ENCODE assay signal across 18 cellular contexts in genomic region chr4:102505708-102506107, GRCh38. TPM values are rescaled to one million over a fixed set of nuclear protein-coding genes. Genes with fewer than 3 reads are reported as not detected.
DNase-seq lines count a peak whose midpoint lies in the region; ATAC-seq, FAIRE-seq and TF ChIP-seq lines count a peak whose summit lies in the region.
"Had no signal": no experiment of that assay in that cellular context is flagged by ENCODE, and none has a peak within 500 bp of the region (broad histone marks: within the 10 kb centered on the region; RNA-seq: fewer than 3 reads in every experiment).

No MANE protein-coding gene starts in this region.

- no TSS peak for BruUV-seq in HepG2 (replicated peaks; lab: Mats Ljungman, UMichigan)
- no TSS peak for BruUV-seq in GM12878 (replicated peaks; lab: Mats Ljungman, UMichigan)

- H3K4ac ChIP-seq in mesenchymal stem cell (ENCODE audit: low read depth in 1 of 2, low read length in 2 of 2): no peak overlapping the region

- H3K4me3 ChIP-seq in HepG2 (replicated peaks in 1 of 3; ENCODE audit: insufficient read depth in 1 of 3, low read depth in 2 of 3, low read length in 3 of 3) (no peak overlapping the region), right lobe of liver (no peak overlapping the region), HEK293 (ENCODE audit: low read depth, low read length) (no peak overlapping the region), GM12878 (peak overlapping the region; percentile 26), tibial nerve (no peak overlapping the region), mesenchymal stem cell (ENCODE audit: insufficient read depth in 1 of 2, low read depth in 1 of 2, low read length in 2 of 2) (no peak overlapping the region)
- H3K4me3 ChIP-seq: GM23338, K562, PC-9 had no signal

- no peak overlapping the region for H4K91ac ChIP-seq in mesenchymal stem cell (ENCODE audit: low read length)

- H2BK5ac ChIP-seq in mesenchymal stem cell (ENCODE audit: low read depth, low read length, poor library complexity, severe bottlenecking): no peak overlapping the region

- H3K27me3 ChIP-seq in HepG2 (ENCODE audit: control insufficient read depth in 1 of 2, insufficient read depth in 2 of 2, low read length in 2 of 2) (no peaks in the 10 kb centered on the region), right lobe of liver (no peaks in the 10 kb centered on the region), GM12878 (replicated peaks in 1 of 2; ENCODE audit: control insufficient read depth in 2 of 2, insufficient read depth in 2 of 2, low read length in 1 of 2) (no peaks in the 10 kb centered on the region), tibial nerve (no peaks in the 10 kb centered on the region), mesenchymal stem cell (ENCODE audit: control insufficient read depth in 1 of 2, insufficient read depth in 1 of 2, low read length in 2 of 2) (no peaks in the 10 kb centered on the region)

- no peak overlapping the region for H4K8ac ChIP-seq in mesenchymal stem cell (ENCODE audit: low read length)

- TF ChIP-seq EP300 in HepG2 (IDR thresholded peaks at IDR 0.05; ENCODE audit: low read depth in 2 of 2, low read length in 2 of 2) (no peak), HepG2 (CRISPR knock-in tag; IDR thresholded peaks at IDR 0.05; ENCODE audit: borderline replicate concordance) (no peak), GM12878 (IDR thresholded peaks at IDR 0.05; ENCODE audit: borderline replicate concordance in 1 of 2, control insufficient read depth in 1 of 2, low read depth in 2 of 2, low read length in 2 of 2) (no peak), tibial nerve (IDR thresholded peaks at IDR 0.05) (no peak)

- RAD21 ChIA-PET in GM12878 (lab: Charles Lee; ENCODE audit: unreplicated experiment): interaction anchor here (0.7 to 1.1 kb wide), 4 partner anchors 24 to 111 kb away, joined by 3 to 4 read pairs (median 4); no protein-coding TSS in a partner anchor

- H4K20me1 ChIP-seq in HepG2 (ENCODE audit: insufficient read depth, low read length): no peaks in the 10 kb centered on the region
- no peaks in the 10 kb centered on the region for H4K20me1 ChIP-seq in GM12878 (ENCODE audit: control insufficient read depth, insufficient read depth)

- WGBS in HepG2 (ENCODE audit: low lambda C conversion rate): 88% methylated on average over 2 of the region's 2 CpGs
- WGBS in right lobe of liver (ENCODE audit: insufficient coverage, low coverage, low lambda C conversion rate, missing lambda C conversion rate): 48% methylated on average over 2 of the region's 2 CpGs
- 43% methylated on average over 2 of the region's 2 CpGs for WGBS in GM12878 (ENCODE audit: insufficient coverage, insufficient replicate concordance, low lambda C conversion rate, missing lambda C conversion rate)
- 49 to 51% methylated on average over 2 of the region's 2 CpGs for WGBS in tibial nerve, 2 donors
- WGBS in mesenchymal stem cell: 90% methylated on average over 1 of the region's 2 CpGs

- no peak for TF ChIP-seq RAD21 in HepG2 (CRISPR knock-in tag; IDR thresholded peaks at IDR 0.05)
- no peak for TF ChIP-seq RAD21 in GM12878 (IDR thresholded peaks at IDR 0.05; ENCODE audit: insufficient read depth, low read depth, low read length)

- H3K27ac ChIP-seq in HepG2 (ENCODE audit: extremely low read length, insufficient read depth, low read length): no peak overlapping the region
- H3K27ac ChIP-seq in right lobe of liver: no peak overlapping the region
- H3K27ac ChIP-seq in HEK293 (ENCODE audit: extremely low read depth, low read depth, low read length): no peak overlapping the region
- H3K27ac ChIP-seq in GM12878 (ENCODE audit: control insufficient read depth, insufficient read depth): no peak overlapping the region; the same call in 1 of the 2 replicates
- peak overlapping the region in 3 of 4 donors; percentile 23 to 99 (median 96) for H3K27ac ChIP-seq in tibial nerve
- no peak overlapping the region for H3K27ac ChIP-seq in mesenchymal stem cell (ENCODE audit: low read length, poor library complexity, severe bottlenecking)
- H3K27ac ChIP-seq: PC-9 had no signal

- DNase-seq in HepG2 (ENCODE audit: low spot score) (no peak), right lobe of liver (no peak), GM12878 (ENCODE audit: low read depth, low spot score) (no peak), tibial nerve (ENCODE audit: low spot score in 2 of 2) (no peak), mesenchymal stem cell (no peak), GM12891 (ENCODE audit: insufficient read length, low spot score) (no peak)
- DNase-seq: ACHN, Caco-2, GDM1, HCEC 1CT, NCI-H1417, NCI-H187, NCI-H226, NCI-H524 treated with DMSO at 0.1 percent for 48 hours, PC-9 had no signal

- POLR2A ChIA-PET in HepG2 (lab: Yijun Ruan, JAX) (no interaction called here), HEK293 (lab: Yijun Ruan, JAX) (no interaction called here), GM12878 (lab: Charles Lee) (interaction anchor here (1.1 kb wide), 1 partner anchor 23 kb away, joined by 5 read pairs; no protein-coding TSS in a partner anchor)

- FAIRE-seq in HepG2 (lab: Jason Lieb, UNC): no peak
- no peak for FAIRE-seq in GM12878 (lab: Jason Lieb, UNC)
- no peak for FAIRE-seq in GM12891 (lab: Jason Lieb, UNC)
- FAIRE-seq: K562 had no signal

- peak overlapping the region; percentile 5; the same call in 1 of the 2 replicates for H3K4me2 ChIP-seq in HepG2 (ENCODE audit: low read depth, low read length)
- H3K4me2 ChIP-seq in GM12878 (ENCODE audit: control insufficient read depth, insufficient read depth): peak overlapping the region; percentile 15
- no peak overlapping the region for H3K4me2 ChIP-seq in mesenchymal stem cell (ENCODE audit: low read length, poor library complexity, severe bottlenecking)
- H3K4me2 ChIP-seq: GM23338 had no signal

- no peak overlapping the region for H3K18ac ChIP-seq in mesenchymal stem cell (ENCODE audit: low read depth in 1 of 2, low read length in 2 of 2)

- H2AFZ ChIP-seq in HepG2 (ENCODE audit: low read length): no peak overlapping the region
- H2AFZ ChIP-seq in GM12878 (ENCODE audit: control insufficient read depth, low read depth, low read length): no peak overlapping the region
- no peak overlapping the region for H2AFZ ChIP-seq in mesenchymal stem cell (ENCODE audit: low read depth, low read length)
- H2AFZ ChIP-seq: GM23338, PC-9 had no signal

- H3K79me2 ChIP-seq in HepG2 (ENCODE audit: insufficient read depth, low read length) (peaks cover 83% of the 10 kb centered on the region), GM12878 (ENCODE audit: control insufficient read depth, insufficient read depth, low read length) (peaks cover 91% of the 10 kb centered on the region)

- no peak overlapping the region for H2BK15ac ChIP-seq in mesenchymal stem cell (ENCODE audit: low read depth, poor library complexity, severe bottlenecking)

- intact Hi-C loops in HepG2 (cut with micrococcal nuclease; ENCODE audit: unreplicated experiment) (no loop called here), right lobe of liver (cut with DNase I) (no loop called here), GM12878 (cut with micrococcal nuclease; ENCODE audit: unreplicated experiment) (no loop called here)

- no peak overlapping the region for H3K23ac ChIP-seq in mesenchymal stem cell (ENCODE audit: low read length in 2 of 2)

- no peaks in the 10 kb centered on the region for H3K9me3 ChIP-seq in HepG2 (ENCODE audit: low read length)
- no peaks in the 10 kb centered on the region for H3K9me3 ChIP-seq in right lobe of liver
- no peaks in the 10 kb centered on the region for H3K9me3 ChIP-seq in HEK293 (ENCODE audit: control insufficient read depth, insufficient read depth, low read depth, low read length)
- peaks cover 3% of the 10 kb centered on the region; the same call in 2 of the 3 replicates for H3K9me3 ChIP-seq in GM12878 (replicated peaks; ENCODE audit: control insufficient read depth, insufficient read depth, low read length)
- no peaks in the 10 kb centered on the region for H3K9me3 ChIP-seq in tibial nerve
- H3K9me3 ChIP-seq in mesenchymal stem cell (ENCODE audit: control insufficient read depth, low read length): no peaks in the 10 kb centered on the region
- H3K9me3 ChIP-seq: Caco-2 had no signal

- SMC1A ChIA-PET in GM12878 (lab: Charles Lee; ENCODE audit: uncharacterized antibody, unreplicated experiment): interaction anchor here (0.7 to 2.9 kb wide), 9 partner anchors 14 to 80 kb away, joined by 3 to 10 read pairs (median 4); no protein-coding TSS in a partner anchor

- CTCF ChIA-PET in HepG2 (lab: Yijun Ruan, JAX; ENCODE audit: low intra/inter-chr PET ratio, low total read pairs): no interaction called here
- CTCF ChIA-PET in HEK293 (lab: Yijun Ruan, JAX): no interaction called here
- CTCF ChIA-PET in GM12878 (lab: Yijun Ruan, JAX): interaction anchor here (0.8 to 1.3 kb wide), 5 partner anchors 11 to 50 kb away, joined by 3 to 4 read pairs (median 3); no protein-coding TSS in a partner anchor

- TF ChIP-seq CTCF in HepG2 (CRISPR knock-in tag; IDR thresholded peaks at IDR 0.05) (no peak), right lobe of liver (IDR thresholded peaks at IDR 0.05) (no peak), HEK293 (tag by site-specific recombination; IDR thresholded peaks at IDR 0.05) (no peak), GM12878 (IDR thresholded peaks at IDR 0.05 in 2 of 3, conservative IDR thresholded peaks at IDR 0.05 in 1 of 3; ENCODE audit: control insufficient read depth in 2 of 3, extremely low read depth in 1 of 3, insufficient read depth in 1 of 3, low read depth in 3 of 3, low read length in 3 of 3) (no peak), tibial nerve (IDR thresholded peaks at IDR 0.05) (no peak)

- no peaks in the 10 kb centered on the region for H3K36me3 ChIP-seq in HepG2 (replicated peaks in 1 of 2; ENCODE audit: control insufficient read depth in 1 of 2, insufficient read depth in 2 of 2, low read length in 2 of 2)
- H3K36me3 ChIP-seq in right lobe of liver: no peaks in the 10 kb centered on the region
- no peaks in the 10 kb centered on the region for H3K36me3 ChIP-seq in HEK293 (ENCODE audit: control insufficient read depth in 2 of 2, insufficient read depth in 1 of 2, low read length in 2 of 2)
- peaks cover 0 to 4% of the 10 kb centered on the region in 2 experiments; a peak in 1 of 4 replicates for H3K36me3 ChIP-seq in GM12878 (ENCODE audit: control insufficient read depth in 2 of 2, insufficient read depth in 2 of 2, low read length in 1 of 2)
- H3K36me3 ChIP-seq in tibial nerve: no peaks in the 10 kb centered on the region
- H3K36me3 ChIP-seq in mesenchymal stem cell (ENCODE audit: control insufficient read depth in 1 of 2, insufficient read depth in 2 of 2, low read depth in 1 of 2, low read length in 2 of 2): no peaks in the 10 kb centered on the region

- H2BK12ac ChIP-seq in mesenchymal stem cell (ENCODE audit: low read length in 2 of 2): no peak overlapping the region

- H3K9ac ChIP-seq in HepG2 (ENCODE audit: insufficient read depth, low read depth, low read length) (no peak overlapping the region), GM12878 (ENCODE audit: control insufficient read depth, insufficient read depth, low read length) (no peak overlapping the region; the same call in 1 of the 2 replicates), mesenchymal stem cell (ENCODE audit: low read length) (no peak overlapping the region)

- H3K14ac ChIP-seq in mesenchymal stem cell (ENCODE audit: low read length in 2 of 2): no peak overlapping the region

- ATAC-seq in HepG2: no peak
- ATAC-seq in right lobe of liver: no peak
- ATAC-seq in GM12878: no peak
- ATAC-seq: GM23338, K562 had no signal

- peaks cover 10% of the 10 kb centered on the region for H3K79me1 ChIP-seq in mesenchymal stem cell (replicated peaks; ENCODE audit: low read length, poor library complexity, severe bottlenecking)

- H2BK120ac ChIP-seq in mesenchymal stem cell (ENCODE audit: low read depth, low read length): no peak overlapping the region

- H3K4me1 ChIP-seq in HepG2 (ENCODE audit: insufficient read depth, low read length) (peaks cover 30% of the 10 kb centered on the region), right lobe of liver (peaks cover 0 to 38% (median 14%) of the 10 kb centered on the region in 4 donors), HEK293 (ENCODE audit: control insufficient read depth, insufficient read depth, low read length) (no peaks in the 10 kb centered on the region; the same call in 1 of the 2 replicates), GM12878 (ENCODE audit: control insufficient read depth, insufficient read depth, low read length) (no peaks in the 10 kb centered on the region), tibial nerve (peaks cover 0 to 70% (median 28%) of the 10 kb centered on the region in 4 donors), mesenchymal stem cell (ENCODE audit: control insufficient read depth, insufficient read depth, low read depth, low read length) (peaks cover under 1% of the 10 kb centered on the region)

- in situ Hi-C loops in HepG2 (cut with HindIII; ENCODE audit: extremely low pct_ligation_motif_present, low pct_unique_long_range_greater_than_20kb) (no loop called here), GM12878 (cut with MboI) (no loop called here)

- no peak overlapping the region for H2AK5ac ChIP-seq in mesenchymal stem cell (ENCODE audit: low read length, severe bottlenecking)

- no peak for TF ChIP-seq POLR2A in HepG2 (IDR thresholded peaks at IDR 0.05; ENCODE audit: insufficient read depth in 1 of 2, low read depth in 2 of 2, low read length in 2 of 2)
- no peak for TF ChIP-seq POLR2A in right lobe of liver (IDR thresholded peaks at IDR 0.05)
- no peak for TF ChIP-seq POLR2A in GM12878 (IDR thresholded peaks at IDR 0.05; ENCODE audit: low read depth, low read length)
- TF ChIP-seq POLR2A in tibial nerve (IDR thresholded peaks at IDR 0.05): no peak
- TF ChIP-seq POLR2A in GM12891 (IDR thresholded peaks at IDR 0.05; ENCODE audit: low read depth, low read length): no peak

RNA-seq across cellular contexts. Expression of gene NFKB1, which starts 4.5 kb away (rescaled TPM):
- 31.6 and 37.6 TPM in 2 replicates for total RNA-seq in HepG2 (2016; rRNA removed; fragmentation: Illumina TruSeq; extraction: Trizol)
- 5.7 and 5.8 TPM in 2 replicates for total RNA-seq in HepG2 (2016; cell fraction: cytosol; rRNA removed; fragmentation: Illumina TruSeq; extraction: Trizol; ENCODE audit: low read depth)
- total RNA-seq in HepG2 (2016; cell fraction: insoluble cytoplasmic fraction; rRNA removed; fragmentation: Illumina TruSeq; extraction: Trizol): 32.0 and 36.4 TPM in 2 replicates
- 16.5 and 17.1 TPM in 2 replicates for total RNA-seq in HepG2 (2016; cell fraction: membrane; rRNA removed; fragmentation: Illumina TruSeq; extraction: Trizol)
- 21.7 and 23.1 TPM in 2 replicates for total RNA-seq in HepG2 (2016; cell fraction: nucleus; rRNA removed; fragmentation: Illumina TruSeq; extraction: Trizol)
- polyA plus RNA-seq in HepG2 (2011; rRNA removed): 15.3 and 15.4 TPM in 2 replicates
- polyA plus RNA-seq in HepG2 (2011; cell fraction: cytosol; rRNA removed): 13.4 and 14.7 TPM in 2 replicates
- polyA plus RNA-seq in HepG2 (2011; cell fraction: nucleus; rRNA removed): 13.2 and 14.1 TPM in 2 replicates
- polyA plus RNA-seq in HepG2 (2012): 16.4 TPM in 2 replicates
- 2.1 and 2.3 TPM in 2 replicates for polyA plus RNA-seq in HepG2 (2016; cell fraction: cytosol; fragmentation: Illumina TruSeq; extraction: Trizol; ENCODE audit: low read depth)
- 30.3 and 33.0 TPM in 2 replicates for polyA plus RNA-seq in HepG2 (2016; cell fraction: insoluble cytoplasmic fraction; fragmentation: Illumina TruSeq; extraction: Trizol; ENCODE audit: low read depth)
- polyA plus RNA-seq in HepG2 (2016; cell fraction: membrane; fragmentation: Illumina TruSeq; extraction: Trizol; ENCODE audit: low read depth): 6.8 and 8.3 TPM in 2 replicates
- 20.3 and 23.7 TPM in 2 replicates for polyA plus RNA-seq in HepG2 (2016; cell fraction: nucleus; fragmentation: Illumina TruSeq; extraction: Trizol; ENCODE audit: insufficient read depth, low read depth)
- 23.9 and 27.4 TPM in 2 replicates for polyA minus RNA-seq in HepG2 (2011; rRNA and poly(A)+ RNA removed; ENCODE audit: low replicate concordance)
- 12.5 and 12.7 TPM in 2 replicates for polyA minus RNA-seq in HepG2 (2011; cell fraction: cytosol; rRNA and poly(A)+ RNA removed)
- 35.7 and 38.5 TPM in 2 replicates for polyA minus RNA-seq in HepG2 (2011; cell fraction: nucleus; rRNA and poly(A)+ RNA removed)
- total RNA-seq in right lobe of liver: 10 to 100 TPM; 13.8 to 48.6 (median 17.5) TPM
- 92.3 and 97.9 TPM in 2 replicates for total RNA-seq in GM12878 (2013; cell fraction: nucleolus; rRNA removed)
- 51.0 and 53.0 TPM in 2 replicates for total RNA-seq in GM12878 (2014; rRNA removed)
- total RNA-seq in GM12878 (2014; rRNA removed; fragmentation: Illumina TruSeq; extraction: Trizol): 67.4 and 68.6 TPM in 2 replicates
- total RNA-seq in GM12878 (2021): 106 and 110 TPM in 2 replicates
- 43.4 TPM for polyA plus RNA-seq in GM12878 (2011; ENCODE audit: low read depth)
- 67.0 and 69.7 TPM in 2 replicates for polyA plus RNA-seq in GM12878 (2011; rRNA removed)
- 66.5 and 76.6 TPM in 2 replicates for polyA plus RNA-seq in GM12878 (2011; cell fraction: cytosol; rRNA removed)
- 68.3 and 72.4 TPM in 2 replicates for polyA plus RNA-seq in GM12878 (2011; cell fraction: nucleus; rRNA removed)
- 46.4 and 59.8 TPM in 2 replicates for polyA plus RNA-seq in GM12878 (2012)
- polyA plus RNA-seq in GM12878 (2014; fragmentation: Illumina TruSeq; extraction: Trizol): 82.1 and 85.3 TPM in 2 replicates
- polyA plus RNA-seq in GM12878 (2014; fragmentation: Nextera tagmentation; extraction: Ambion mirVana): 10 to 100 TPM; 20.8 to 32.7 TPM
- 61.6 and 62.3 TPM in 2 replicates for polyA plus RNA-seq in GM12878 (2014; rRNA removed)
- 1 to 10 TPM; 8.7 to 9.0 TPM for polyA plus RNA-seq in GM12878 (2016; fragmentation: Nextera tagmentation; extraction: Ambion mirVana)
- 104 and 111 TPM in 2 replicates for polyA minus RNA-seq in GM12878 (2011; rRNA and poly(A)+ RNA removed)
- 35.4 and 41.8 TPM in 2 replicates for polyA minus RNA-seq in GM12878 (2011; cell fraction: cytosol; rRNA and poly(A)+ RNA removed)
- polyA minus RNA-seq in GM12878 (2011; cell fraction: nucleus; rRNA and poly(A)+ RNA removed): 42.3 and 64.8 TPM in 2 replicates
- 10 to 100 TPM; 21.6 to 44.8 (median 28.3) TPM for total RNA-seq in tibial nerve
- polyA plus RNA-seq in mesenchymal stem cell (2013, experiment 1 of 2): 15.1 TPM
- polyA plus RNA-seq in mesenchymal stem cell (2013, experiment 2 of 2): 15.8 TPM
- 47.8 TPM for polyA plus RNA-seq in GM12891 (2012; ENCODE audit: low read depth, missing spikeins)

Comparison
In these comparisons a context has a peak if more than half of its experiments do, and no peak if none do; other contexts are left out.
1. H3K27ac ChIP-seq: peak in tibial nerve (3 of 4); none in HepG2 (single experiment), right lobe of liver (0 of 3), HEK293 (single experiment), GM12878 (single experiment) and mesenchymal stem cell (single experiment).
2. Of the 63 proteins assayed by ChIP-seq in both HepG2 and HEK293: peak only in HepG2: none; only in HEK293: ZNF24; in both: none; in neither: 62.